Comparison of ENCODE assay signal across 8 cellular contexts in the genomic region with DNA sequence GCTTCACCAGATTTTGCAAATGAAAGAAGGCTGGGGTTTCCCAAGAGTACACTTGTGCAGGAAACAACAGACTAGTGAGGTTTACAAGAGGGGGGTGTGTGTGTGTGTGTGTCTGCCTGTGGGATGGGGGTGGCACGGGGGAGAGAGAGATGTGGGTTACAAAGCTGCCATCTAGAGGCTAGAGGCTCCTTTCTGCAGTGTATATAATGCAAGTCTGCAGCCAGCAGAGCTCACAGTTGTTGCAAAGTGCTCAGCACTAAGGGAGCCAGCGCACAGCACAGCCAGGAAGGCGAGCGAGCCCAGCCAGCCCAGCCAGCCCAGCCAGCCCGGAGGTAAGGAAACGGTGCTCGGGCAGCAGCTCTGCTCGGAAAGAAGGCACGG. TPM values are rescaled to one million over a fixed set of nuclear protein-coding genes. Genes with fewer than 3 reads are reported as not detected.
DNase-seq lines count a peak whose midpoint lies in the region; ATAC-seq, FAIRE-seq and TF ChIP-seq lines count a peak whose summit lies in the region.

A gene (plus strand): TSS at position 233 of the 381 bp plus-strand sequence. CDS start 10,641 bp downstream, outside the sequence.

- CTCF ChIA-PET in activated B cell treated with CpG ODN at 0.5 μM for 24 hours (lab: Charles Lee): interaction anchor here (0.6 to 7.1 kb wide), 25 partner anchors 11 to 493 kb away, joined by 3 to 264 read pairs (median 6); a partner anchor contains a TSS

- peak; percentile 81 for ATAC-seq in HG02642 (IDR thresholded peaks at IDR 0.05; ENCODE audit: poor library complexity, unreplicated experiment)
- peak; percentile 89 for ATAC-seq in activated B cell treated with CpG ODN at 0.5 μM for 24 hours (ENCODE audit: low read depth)
- ATAC-seq in left colon: peak; percentile 74

- H3K27ac Mint-ChIP-seq in activated B cell treated with CpG ODN at 0.5 μM for 24 hours: peak within 1 kb of the TSS; percentile 73

- H3K27me3 Mint-ChIP-seq in activated B cell treated with CpG ODN at 0.5 μM for 24 hours: no peaks in the 10 kb centered on the region

- intact Hi-C loops in activated B cell treated with CpG ODN at 0.5 μM for 24 hours (cut with micrococcal nuclease): loop anchor here (1.0 kb wide), 8 partner anchors 19 to 503 kb away; no protein-coding TSS in a partner anchor
- intact Hi-C loops in left colon (cut with DNase I, micrococcal nuclease): loop anchor here in 1 of 2 donors (5.0 to 10.0 kb wide), 2 partner anchors 57 to 215 kb away; no protein-coding TSS in a partner anchor

- H3K4me3 Mint-ChIP-seq in activated B cell treated with CpG ODN at 0.5 μM for 24 hours: peak within 1 kb of the TSS; percentile 86

- peak; percentile 81 for TF ChIP-seq POLR2A in GM12892 (IDR thresholded peaks at IDR 0.05; ENCODE audit: low read depth, low read length)

- H3K4me1 Mint-ChIP-seq in activated B cell treated with CpG ODN at 0.5 μM for 24 hours: peaks cover 48% of the 10 kb centered on the region

- DNase-seq in GM12892 (ENCODE audit: insufficient read length) (peak; percentile 63), NCI-H187 treated with DMSO at 0.1 percent for 48 hours (lab: John Stamatoyannopoulos, UW) (peak; percentile 32), activated B cell treated with CpG ODN at 0.5 μM for 24 hours (peak; percentile 47), cerebellar cortex (ENCODE audit: low spot score) (peak; percentile 52), left colon (peak; percentile 56 to 72), NCI-H1417 treated with DMSO at 0.1 percent for 48 hours (lab: John Stamatoyannopoulos, UW) (no peak)
- DNase-seq in stimulated activated CD4-positive, alpha-beta T cell treated with anti-CD3 and anti-CD28 coated beads, Interleukin-1b, Interleukin-23, amount 100 ng/mL, for 48 hours: peak; percentile 61

- POLR2A ChIA-PET in activated B cell treated with CpG ODN at 0.5 μM for 24 hours (lab: Charles Lee): interaction anchor here (0.6 to 5.1 kb wide), 15 partner anchors 10 to 516 kb away, joined by 3 to 90 read pairs (median 4); a partner anchor contains a TSS

- no peak for TF ChIP-seq CTCF in activated B cell treated with CpG ODN at 0.5 μM for 24 hours (IDR thresholded peaks at IDR 0.05)

- H3K9me3 Mint-ChIP-seq in activated B cell treated with CpG ODN at 0.5 μM for 24 hours: no peaks in the 10 kb centered on the region

- FAIRE-seq in GM12892 (lab: Jason Lieb, UNC): peak; percentile 99

- no peaks in the 10 kb centered on the region for H3K36me3 Mint-ChIP-seq in activated B cell treated with CpG ODN at 0.5 μM for 24 hours (ENCODE audit: low read depth)

RNA-seq across cellular contexts. Expression of the gene that starts here (rescaled TPM):
- 8.4 TPM for polyA plus RNA-seq in GM12892 (2012; ENCODE audit: missing spikeins)
- total RNA-seq in activated B cell treated with CpG ODN at 0.5 μM for 24 hours (5.8 and 6.6 TPM in 2 replicates), left colon (10 to 100 TPM in 1 of 2 donors, 1 to 10 TPM in 1; 8.5 to 11.3 TPM)
